Comparison of ENCODE assay signal across 18 cellular contexts in the genomic region with DNA sequence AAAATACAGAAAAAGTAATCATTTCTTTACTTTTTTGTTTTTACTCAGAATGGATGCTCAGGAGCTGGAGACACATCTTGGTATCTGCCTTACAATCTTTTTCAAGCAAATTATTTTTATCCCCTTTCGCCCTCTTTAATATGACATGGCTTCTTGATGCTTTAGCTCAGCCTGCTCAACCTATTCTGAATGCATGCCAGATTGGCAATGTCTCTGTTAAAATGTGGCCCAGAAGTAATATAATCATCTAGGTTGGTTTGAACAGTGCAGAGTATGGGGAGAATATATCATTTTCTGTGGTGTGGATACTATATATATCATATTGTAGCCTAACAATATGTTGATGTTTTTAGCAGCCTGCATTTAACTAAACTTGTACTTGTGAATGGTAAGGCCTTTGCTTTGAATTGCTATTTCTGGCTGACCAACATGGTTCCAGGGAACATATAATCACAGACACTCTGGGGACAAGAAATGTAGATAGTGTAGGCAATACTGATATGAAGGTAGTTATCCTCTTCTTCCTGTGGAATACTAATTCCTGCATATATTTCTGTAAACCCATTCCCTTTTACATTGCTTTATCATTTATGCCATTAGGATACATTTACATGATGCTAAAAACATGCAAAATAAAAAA.
A peak's percentile ranks its signal among the peaks of the same experiment; 100 is the strongest.
DNase-seq lines count a peak whose midpoint lies in the region; ATAC-seq, FAIRE-seq and TF ChIP-seq lines count a peak whose summit lies in the region.
"Had no signal": no experiment of that assay in that cellular context is flagged by ENCODE, and none has a peak within 500 bp of the region (broad histone marks: within the 10 kb centered on the region; RNA-seq: fewer than 3 reads in every experiment).

No MANE protein-coding gene starts in this region.

- peaks cover 26% of the 10 kb centered on the region for H3K4me1 ChIP-seq in SJCRH30
- H3K4me1 ChIP-seq in spleen = peaks cover 0 to 11% (median 0%) of the 10 kb centered on the region in 6 donors
- H3K4me1 ChIP-seq: A549, HAP-1 had no signal

- H3K9me3 ChIP-seq in SJCRH30 (replicated peaks) (no peaks in the 10 kb centered on the region), spleen (no peaks in the 10 kb centered on the region)
- H3K9me3 ChIP-seq: A549, BE2C, HAP-1 had no signal

- DNase-seq in G401 (ENCODE audit: low spot score) (peak; percentile 81), SJCRH30 (no peak), cerebellum (ENCODE audit: low spot score) (peak; percentile 33), HTR-8/SVneo (ENCODE audit: insufficient read length, low spot score) (no peak), MV-4-11 (lab: John Stamatoyannopoulos, UW) (no peak), spleen (no peak)
- DNase-seq: BE2C; CD4-positive, alpha-beta memory T cell; DMS153; DMS79 treated with DMSO at 0.1 percent for 48 hours; EL; GDM1 had no signal

- H3K27ac ChIP-seq in 22Rv1 (peak overlapping the region; percentile 64), SJCRH30 (peak overlapping the region; percentile 75), spleen (no peak overlapping the region)
- H3K27ac ChIP-seq: A549, C4-2B had no signal

- TF ChIP-seq CTCF in 22Rv1 (IDR thresholded peaks at IDR 0.05) (no peak), spleen (IDR thresholded peaks at IDR 0.05 in 8 of 11, conservative IDR thresholded peaks at IDR 0.05 in 3 of 11) (no peak)

- no peak for FAIRE-seq in HTR-8/SVneo (lab: Jason Lieb, UNC)
- FAIRE-seq: A549, H1 had no signal

- no peak for ATAC-seq in GM21381 (IDR thresholded peaks at IDR 0.05; ENCODE audit: unreplicated experiment)
- ATAC-seq: A549 had no signal

- H3K27me3 ChIP-seq in SJCRH30 = no peaks in the 10 kb centered on the region
- no peaks in the 10 kb centered on the region for H3K27me3 ChIP-seq in spleen (replicated peaks in 1 of 7)
- H3K27me3 ChIP-seq: BE2C had no signal

- in situ Hi-C loops in G401 (cut with HindIII; ENCODE audit: low sequenced_read_pairs) = no loop called here

- no peak for TF ChIP-seq POLR2A in spleen (IDR thresholded peaks at IDR 0.05)

- 91 to 100% (median 98%) methylated on average over 1 of the region's 1 CpG for WGBS in spleen, 5 donors

- H3K36me3 ChIP-seq in SJCRH30 (peaks cover 5% of the 10 kb centered on the region), spleen (peaks cover 0 to 46% (median 6%) of the 10 kb centered on the region in 6 donors)
- H3K36me3 ChIP-seq: BE2C, HAP-1 had no signal

- H3K4me3 ChIP-seq in SJCRH30 (no peak overlapping the region), spleen (no peak overlapping the region)
- H3K4me3 ChIP-seq: A549, HAP-1 had no signal

- intact Hi-C loops in spleen (cut with DNase I; ENCODE audit: low total_unique reads) = no loop called here

Comparison
In these comparisons a context has a peak if more than half of its experiments do, and no peak if none do; other contexts are left out.
1. H3K27ac ChIP-seq: peak in 22Rv1 (single experiment) and SJCRH30 (single experiment); none in spleen (0 of 8).
2. DNase-seq: peak in G401 (single experiment) and cerebellum (single experiment); none in SJCRH30 (0 of 2), HTR-8/SVneo (single experiment), MV-4-11 (single experiment) and spleen (single experiment).